ENCODE assay signal across 25 cellular contexts in genomic region chr16:85199069-85199725, GRCh38.
DNase-seq lines count a peak whose midpoint lies in the region; ATAC-seq and TF ChIP-seq lines count a peak whose summit lies in the region.
"Had no signal": no experiment of that assay in that cellular context is flagged by ENCODE, and none has a peak within 500 bp of the region (broad histone marks: within the 10 kb centered on the region; RNA-seq: fewer than 3 reads in every experiment).

No MANE protein-coding gene starts in this region.

- no peaks in the 10 kb centered on the region for H3K9me3 Mint-ChIP-seq in activated naive CD4-positive, alpha-beta T cell treated with anti-CD3 and anti-CD28 coated beads, Interleukin-2, amount 50 U/mL, for 72 hours
- H3K9me3 Mint-ChIP-seq: activated CD8-positive, alpha-beta T cell treated with anti-CD3 and anti-CD28 coated beads for 36 hours; CD8-positive, alpha-beta memory T cell; dendritic cell treated with granulocyte-macrophage colony-stimulating factor and Interleukin-4, amounts not matched to agents 40 ng/mL and 50 ng/mL, for 4 days; naive B cell had no signal

- H4K20me1 ChIP-seq in BLaER1 treated with 17β-estradiol and CSF1 and Interleukin-3, amounts not matched to agents 10 nM and 100 nM: peaks cover 0 to 5% (median 0%) of the 10 kb centered on the region in 11 experiments; a peak in 1 of 22 replicates

- no peak overlapping the region for H3K23ac ChIP-seq in trophoblast cell (ENCODE audit: low read length)

- H4K8ac ChIP-seq in trophoblast cell (ENCODE audit: low read depth, low read length): no peak overlapping the region

- POLR2A ChIA-PET in HEK293 (lab: Yijun Ruan, JAX): no interaction called here

- no peak overlapping the region for H2AK5ac ChIP-seq in trophoblast cell (ENCODE audit: low read length)

- H3K36me3 ChIP-seq in BLaER1 treated with 17β-estradiol and CSF1 and Interleukin-3, amounts not matched to agents 10 nM and 100 nM: no peaks in the 10 kb centered on the region
- H3K36me3 ChIP-seq in HEK293 (ENCODE audit: control insufficient read depth in 2 of 2, insufficient read depth in 1 of 2, low read length in 2 of 2) (peaks cover 0 to 5% of the 10 kb centered on the region in 2 experiments; a peak in 1 of 3 replicates), trophoblast cell (ENCODE audit: control insufficient read depth in 1 of 2, insufficient read depth in 2 of 2, low read length in 2 of 2) (no peaks in the 10 kb centered on the region)
- H3K36me3 ChIP-seq: HAP-1, pancreas had no signal

- H3K79me1 ChIP-seq in trophoblast cell (ENCODE audit: low read length): peaks cover 13% of the 10 kb centered on the region

- H3K14ac ChIP-seq in trophoblast cell (ENCODE audit: low read length): no peak overlapping the region

- no peak overlapping the region for H3K4ac ChIP-seq in trophoblast cell (ENCODE audit: low read depth, low read length)

- no peak overlapping the region for H3K4me3 ChIP-seq in BLaER1 treated with 17β-estradiol and CSF1 and Interleukin-3, amounts not matched to agents 10 nM and 100 nM
- H3K4me3 ChIP-seq in HEK293 (ENCODE audit: low read depth, low read length) (no peak overlapping the region), trophoblast cell (ENCODE audit: low read depth, low read length) (no peak overlapping the region)
- H3K4me3 ChIP-seq: GM12878, HAP-1, pancreas had no signal

- no peaks in the 10 kb centered on the region; a peak in 1 of 22 replicates for H3K27me3 ChIP-seq in BLaER1 treated with 17β-estradiol and CSF1 and Interleukin-3, amounts not matched to agents 10 nM and 100 nM
- H3K27me3 ChIP-seq in trophoblast cell (ENCODE audit: insufficient read depth, low read length): no peaks in the 10 kb centered on the region
- H3K27me3 ChIP-seq: pancreas had no signal

- no peak overlapping the region for H3K27ac ChIP-seq in BLaER1 treated with 17β-estradiol and CSF1 and Interleukin-3, amounts not matched to agents 10 nM and 100 nM
- no peak overlapping the region for H3K27ac ChIP-seq in HEK293 (ENCODE audit: extremely low read depth, low read depth, low read length)
- H3K27ac ChIP-seq in trophoblast cell (ENCODE audit: low read depth, low read length): no peak overlapping the region

- H2BK120ac ChIP-seq in trophoblast cell (ENCODE audit: insufficient read depth, low read length, poor library complexity): no peak overlapping the region

- ATAC-seq in activated naive CD4-positive, alpha-beta T cell treated with anti-CD3 and anti-CD28 coated beads, Interleukin-2, amount 50 U/mL, for 72 hours: no peak
- no peak for ATAC-seq in GM18511 (IDR thresholded peaks at IDR 0.05; ENCODE audit: unreplicated experiment)
- ATAC-seq: activated CD8-positive, alpha-beta T cell treated with anti-CD3 and anti-CD28 coated beads for 36 hours; GM12878; pancreas; sciatic nerve had no signal

- H3K18ac ChIP-seq in trophoblast cell (ENCODE audit: low read length): no peak overlapping the region

- DNase-seq in fibroblast of peridontal ligament (ENCODE audit: extremely low read depth): peak; percentile 45
- peak; percentile 85 to 87 for DNase-seq in trophoblast cell
- no peak for DNase-seq in activated naive CD4-positive, alpha-beta T cell treated with anti-CD3 and anti-CD28 coated beads, Interleukin-2, amount 50 U/mL, for 72 hours (ENCODE audit: low spot score in 2 of 2)
- no peak for DNase-seq in kidney tubule cell (ENCODE audit: low spot score)
- no peak for DNase-seq in activated CD4-positive, alpha-beta T cell treated with anti-CD3 and anti-CD28 coated beads for 4 hours
- DNase-seq: activated CD4-positive, CD25-positive, alpha-beta regulatory T cell; activated CD8-positive, alpha-beta T cell treated with anti-CD3 and anti-CD28 coated beads for 36 hours; activated naive CD4-positive, alpha-beta T cell; activated T-cell treated with anti-CD3 and anti-CD28 coated beads, Interleukin-2, amount 50 U/mL, for 1 hour; CD8-positive, alpha-beta memory T cell; DMS53; kidney; naive B cell; NCI-H187 treated with DMSO at 0.1 percent for 48 hours; NCI-H226; NCI-H82; SHP77 had no signal

- no peak overlapping the region for H2BK12ac ChIP-seq in trophoblast cell (ENCODE audit: low read length)

- H3K27ac Mint-ChIP-seq in activated naive CD4-positive, alpha-beta T cell treated with anti-CD3 and anti-CD28 coated beads, Interleukin-2, amount 50 U/mL, for 72 hours: no peak overlapping the region
- H3K27ac Mint-ChIP-seq: activated CD8-positive, alpha-beta T cell treated with anti-CD3 and anti-CD28 coated beads for 36 hours; dendritic cell treated with granulocyte-macrophage colony-stimulating factor and Interleukin-4, amounts not matched to agents 40 ng/mL and 50 ng/mL, for 4 days had no signal

- peak overlapping the region; percentile 57 to 77 (median 69) for H3K4me2 ChIP-seq in BLaER1 treated with 17β-estradiol and CSF1 and Interleukin-3, amounts not matched to agents 10 nM and 100 nM
- no peak overlapping the region for H3K4me2 ChIP-seq in trophoblast cell (ENCODE audit: low read length)

- peaks cover 0 to under 1% (median 0%) of the 10 kb centered on the region in 11 experiments; a peak in 1 of 22 replicates for H3K9me3 ChIP-seq in BLaER1 treated with 17β-estradiol and CSF1 and Interleukin-3, amounts not matched to agents 10 nM and 100 nM (replicated peaks in 1 of 11)
- H3K9me3 ChIP-seq in HEK293 (ENCODE audit: control insufficient read depth, insufficient read depth, low read depth, low read length): no peaks in the 10 kb centered on the region
- peaks cover 7% of the 10 kb centered on the region for H3K9me3 ChIP-seq in trophoblast cell (ENCODE audit: insufficient read depth, low read depth, low read length)
- H3K9me3 ChIP-seq: HAP-1, pancreas had no signal

- no peak overlapping the region for H4K12ac ChIP-seq in trophoblast cell (ENCODE audit: low read depth, low read length)

- no peak overlapping the region for H2BK5ac ChIP-seq in trophoblast cell (ENCODE audit: low read depth, low read length, poor library complexity)

- TF ChIP-seq CTCF in HEK293 (tag by site-specific recombination; IDR thresholded peaks at IDR 0.05): no peak

- H3K79me2 ChIP-seq in trophoblast cell (ENCODE audit: control insufficient read depth, insufficient read depth, low read length, poor library complexity): peaks cover 4% of the 10 kb centered on the region

- H3K4me1 ChIP-seq in BLaER1 treated with 17β-estradiol and CSF1 and Interleukin-3, amounts not matched to agents 10 nM and 100 nM: peaks cover 29 to 75% (median 61%) of the 10 kb centered on the region in 10 experiments
- H3K4me1 ChIP-seq in HEK293 (ENCODE audit: control insufficient read depth, insufficient read depth, low read length) (no peaks in the 10 kb centered on the region), trophoblast cell (ENCODE audit: control insufficient read depth in 1 of 2, insufficient read depth in 2 of 2, low read length in 2 of 2) (peaks cover 15 to 39% of the 10 kb centered on the region in 2 experiments)
- H3K4me1 ChIP-seq: HAP-1 had no signal

- H3K36me3 Mint-ChIP-seq in activated naive CD4-positive, alpha-beta T cell treated with anti-CD3 and anti-CD28 coated beads, Interleukin-2, amount 50 U/mL, for 72 hours: no peaks in the 10 kb centered on the region
- H3K36me3 Mint-ChIP-seq: CD8-positive, alpha-beta memory T cell; naive B cell had no signal

- CTCF ChIA-PET in HEK293 (lab: Yijun Ruan, JAX): interaction anchor here (0.6 kb wide), 1 partner anchor 1822 kb away, joined by 3 read pairs; no protein-coding TSS in a partner anchor

- H4K91ac ChIP-seq in trophoblast cell (ENCODE audit: low read depth, low read length): no peak overlapping the region

- no CpG with 5 or more reads among the region's 21 CpGs for WGBS in trophoblast cell (ENCODE audit: extremely low coverage, insufficient coverage, insufficient read length)

- H2AFZ ChIP-seq in trophoblast cell (ENCODE audit: insufficient read depth, low read length, poor library complexity): no peak overlapping the region

- H3K9ac ChIP-seq in BLaER1 treated with 17β-estradiol and CSF1 and Interleukin-3, amounts not matched to agents 10 nM and 100 nM: peak overlapping the region in 3 of 11 experiments; percentile 5 to 8 (median 7); a peak in 2 of 22 replicates
- no peak overlapping the region for H3K9ac ChIP-seq in trophoblast cell (ENCODE audit: low read length)

TF ChIP-seq in HEK293, 187 proteins besides CTCF, POLR2A, EP300 and RAD21:
- TF ChIP-seq BCL11A (tag by site-specific recombination; IDR thresholded peaks at IDR 0.05; ENCODE audit: low read depth) (no peak), KLF1 (tag by site-specific recombination; IDR thresholded peaks at IDR 0.05) (peak; percentile 30; the same call in 1 of the 2 replicates)

Comparison
In these comparisons a context has a peak if more than half of its experiments do, and no peak if none do; other contexts are left out.
1. DNase-seq: peak in fibroblast of peridontal ligament (single experiment) and trophoblast cell (2 of 2); none in activated naive CD4-positive, alpha-beta T cell treated with anti-CD3 and anti-CD28 coated beads, Interleukin-2, amount 50 U/mL, for 72 hours (0 of 2), kidney tubule cell (single experiment) and activated CD4-positive, alpha-beta T cell treated with anti-CD3 and anti-CD28 coated beads for 4 hours (0 of 2).